ENCODE assay signal across 26 cellular contexts in genomic region chr21:32976791-32977190, GRCh38. TPM values are rescaled to one million over a fixed set of nuclear protein-coding genes. Genes with fewer than 3 reads are reported as not detected.
"Had no signal": no experiment of that assay in that cellular context is flagged by ENCODE, and none has a peak within 500 bp of the region (broad histone marks: within the 10 kb centered on the region; RNA-seq: fewer than 3 reads in every experiment).

No MANE protein-coding gene starts in this region.

- H3K27ac Mint-ChIP-seq: endodermal cell had no signal

- DNase-seq: colonic mucosa; dermis blood vessel endothelial cell; effector CD4-positive, alpha-beta T cell; endodermal cell; erythroblast; foreskin melanocyte; naive thymus-derived CD4-positive, alpha-beta T cell; nephron progenitor cell; ovary; sigmoid colon; stimulated activated CD4-positive, alpha-beta T cell treated with anti-CD3 and anti-CD28 coated beads, Interleukin-12 subunit alpha, Interleukin-12 subunit beta, amount 100 ng/mL, for 4 hours; stimulated activated naive CD4-positive, alpha-beta T cell treated with Interleukin-2 at 50 U/mL for 16 hours; testis; upper lobe of right lung had no signal

- H3K4me2 ChIP-seq: hepatocyte had no signal

- H3K4me3 Mint-ChIP-seq: endodermal cell; naive thymus-derived CD4-positive, alpha-beta T cell; nephron progenitor cell had no signal

- H3K27me3 ChIP-seq: colonic mucosa, ovary, right atrium auricular region, testis, tibial nerve, vagina had no signal

- H3K4me3 ChIP-seq: colonic mucosa, hepatocyte, ovary, right atrium auricular region, sigmoid colon, skin epidermis, testis, tibial nerve, upper lobe of right lung, vagina had no signal

- H2AFZ ChIP-seq: hepatocyte had no signal

- H3K4me1 ChIP-seq: colonic mucosa, right atrium auricular region, sigmoid colon, testis, upper lobe of right lung, vagina had no signal

- H3K36me3 ChIP-seq: colonic mucosa, neutrophil, ovary, right atrium auricular region, sigmoid colon, tibial nerve, upper lobe of right lung, vagina had no signal

- H3K9me3 ChIP-seq: colonic mucosa, neutrophil, ovary, right atrium auricular region, sigmoid colon, testis, tibial nerve, upper lobe of right lung, vagina had no signal

- FAIRE-seq: endothelial cell of umbilical vein had no signal

- H3K27ac ChIP-seq: colonic mucosa, hepatocyte, neutrophil, ovary, right atrium auricular region, sigmoid colon, skin epidermis, testis, tibial nerve, upper lobe of right lung, vagina had no signal

- H3K36me3 Mint-ChIP-seq: naive thymus-derived CD4-positive, alpha-beta T cell had no signal

- H3K4me1 Mint-ChIP-seq: endodermal cell; naive thymus-derived CD4-positive, alpha-beta T cell had no signal

- H3K9me3 Mint-ChIP-seq: endodermal cell; naive thymus-derived CD4-positive, alpha-beta T cell; nephron progenitor cell had no signal

RNA-seq across cellular contexts. Expression of gene OLIG2, which starts 48.9 kb away (rescaled TPM):
- total RNA-seq: colonic mucosa; dermis blood vessel endothelial cell; endothelial cell of umbilical vein; hepatocyte; kidney epithelial cell; liver; lung microvascular endothelial cell; mesenteric fat pad; naive thymus-derived CD4-positive, alpha-beta T cell; ovary; posterior vena cava; right atrium auricular region; sigmoid colon; testis; upper lobe of right lung; vagina had no signal
- polyA plus RNA-seq: endothelial cell of umbilical vein; hepatocyte; liver; naive thymus-derived CD4-positive, alpha-beta T cell; ovary; sigmoid colon had no signal
